In the genomic region with DNA sequence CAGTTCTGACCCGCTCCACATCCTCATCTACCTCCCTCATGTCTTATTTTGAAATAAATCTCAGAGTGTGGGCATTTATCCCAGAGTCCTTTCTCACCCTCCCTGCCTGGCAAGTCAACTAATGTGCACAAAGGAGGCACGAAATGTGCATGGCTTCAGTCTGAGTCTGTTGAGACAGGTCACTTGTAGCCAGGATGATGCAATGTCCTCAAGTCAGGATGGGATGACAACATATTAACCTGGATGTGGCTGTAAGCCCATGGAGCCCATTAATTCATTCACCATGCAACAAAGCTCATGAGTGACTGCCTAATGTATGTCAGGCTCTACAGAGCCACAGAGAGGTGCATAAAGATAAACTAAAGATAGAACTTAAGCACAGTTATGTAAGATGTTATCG, we compare ENCODE assay signal across 1 cellular context.
TF ChIP-seq lines count a peak whose summit lies in the region.

No MANE protein-coding gene starts in this region.

TF ChIP-seq in IMR-90, 13 proteins besides CTCF, POLR2A, EP300 and RAD21 (continued from another document):
- TF ChIP-seq, protein P1, sequence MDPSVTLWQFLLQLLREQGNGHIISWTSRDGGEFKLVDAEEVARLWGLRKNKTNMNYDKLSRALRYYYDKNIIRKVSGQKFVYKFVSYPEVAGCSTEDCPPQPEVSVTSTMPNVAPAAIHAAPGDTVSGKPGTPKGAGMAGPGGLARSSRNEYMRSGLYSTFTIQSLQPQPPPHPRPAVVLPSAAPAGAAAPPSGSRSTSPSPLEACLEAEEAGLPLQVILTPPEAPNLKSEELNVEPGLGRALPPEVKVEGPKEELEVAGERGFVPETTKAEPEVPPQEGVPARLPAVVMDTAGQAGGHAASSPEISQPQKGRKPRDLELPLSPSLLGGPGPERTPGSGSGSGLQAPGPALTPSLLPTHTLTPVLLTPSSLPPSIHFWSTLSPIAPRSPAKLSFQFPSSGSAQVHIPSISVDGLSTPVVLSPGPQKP (IDR thresholded peaks at IDR 0.05; ENCODE audit: borderline replicate concordance, low read depth, low read length) = no peak
TF ChIP-seq in IMR-90: peak in this region for 1.
